17 cellular contexts compared by ENCODE assay signal in the genomic region with DNA sequence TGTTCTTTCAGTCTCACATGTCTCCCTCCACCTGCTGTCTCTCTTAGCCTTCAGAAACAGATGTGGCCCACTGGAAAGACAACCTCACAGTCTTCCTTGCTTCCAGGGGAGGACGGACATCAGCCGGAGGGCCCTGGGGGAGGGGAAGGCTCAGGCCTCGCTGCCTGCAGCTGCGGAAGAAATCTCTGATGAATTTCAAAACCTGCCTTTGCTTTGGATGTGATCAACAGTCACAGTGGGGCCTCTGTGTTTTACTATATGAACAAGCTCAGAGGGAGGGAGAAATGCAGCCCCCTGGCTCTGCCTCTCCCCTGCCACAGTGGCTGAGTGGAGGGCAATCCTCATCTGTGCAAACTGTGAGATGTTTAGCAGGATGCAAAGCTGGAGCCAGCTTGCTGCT.
"Had no signal": no experiment of that assay in that cellular context is flagged by ENCODE, and none has a peak within 500 bp of the region (broad histone marks: within the 10 kb centered on the region; RNA-seq: fewer than 3 reads in every experiment).

No MANE protein-coding gene starts in this region.

- H3K27ac ChIP-seq: prostate gland, right atrium auricular region, tibial artery had no signal

- ATAC-seq: esophagus mucosa, mucosa of descending colon, T-helper 17 cell had no signal

- H3K4me3 Mint-ChIP-seq: activated CD4-positive, alpha-beta memory T cell treated with anti-CD3 and anti-CD28 coated beads for 36 hours; activated naive CD4-positive, alpha-beta T cell treated with anti-CD3 and anti-CD28 coated beads for 36 hours; dendritic cell treated with granulocyte-macrophage colony-stimulating factor and Interleukin-4, amounts not matched to agents 40 ng/mL and 50 ng/mL, for 4 days; nephron progenitor cell; T-helper 17 cell had no signal

- H3K4me1 Mint-ChIP-seq: T-helper 17 cell had no signal

- H3K27ac Mint-ChIP-seq: activated CD4-positive, alpha-beta memory T cell treated with anti-CD3 and anti-CD28 coated beads for 36 hours; activated naive CD4-positive, alpha-beta T cell treated with anti-CD3 and anti-CD28 coated beads for 36 hours; dendritic cell treated with granulocyte-macrophage colony-stimulating factor and Interleukin-4, amounts not matched to agents 40 ng/mL and 50 ng/mL, for 4 days; nephron progenitor cell; T-helper 17 cell had no signal

- H3K27me3 ChIP-seq: right atrium auricular region had no signal

- H3K4me3 ChIP-seq: mucosa of descending colon, prostate gland, right atrium auricular region, tibial artery had no signal

- H3K27me3 Mint-ChIP-seq: activated CD4-positive, alpha-beta memory T cell treated with anti-CD3 and anti-CD28 coated beads for 36 hours had no signal

- H3K36me3 ChIP-seq: prostate gland, right atrium auricular region, tibial artery had no signal

- H3K9me3 Mint-ChIP-seq: activated CD4-positive, alpha-beta memory T cell treated with anti-CD3 and anti-CD28 coated beads for 36 hours; dendritic cell treated with granulocyte-macrophage colony-stimulating factor and Interleukin-4, amounts not matched to agents 40 ng/mL and 50 ng/mL, for 4 days; nephron progenitor cell had no signal

- DNase-seq: activated CD4-positive, alpha-beta memory T cell treated with anti-CD3 and anti-CD28 coated beads for 36 hours; activated CD4-positive, alpha-beta T cell treated with anti-CD3 and anti-CD28 coated beads for 48 hours; activated naive CD4-positive, alpha-beta T cell treated with anti-CD3 and anti-CD28 coated beads for 36 hours; activated T-cell treated with anti-CD3 and anti-CD28 coated beads, Interleukin-2, amount 50 U/mL, for 48 hours; effector CD8-positive, alpha-beta T cell; mesenchymal stem cell; mucosa of descending colon; nephron progenitor cell; stimulated activated CD4-positive, alpha-beta T cell treated with anti-CD3 and anti-CD28 coated beads, Interleukin-4, amount 100 ng/mL, for 24 hours; stimulated activated naive CD4-positive, alpha-beta T cell treated with Interleukin-2 at 50 U/mL for 16 hours; SW 1271; T-helper 17 cell; tibial artery had no signal

- H3K4me1 ChIP-seq: prostate gland, right atrium auricular region, tibial artery had no signal

- H3K36me3 Mint-ChIP-seq: activated CD4-positive, alpha-beta memory T cell treated with anti-CD3 and anti-CD28 coated beads for 36 hours had no signal
